Comparison of ENCODE assay signal across 12 cellular contexts in the genomic region with DNA sequence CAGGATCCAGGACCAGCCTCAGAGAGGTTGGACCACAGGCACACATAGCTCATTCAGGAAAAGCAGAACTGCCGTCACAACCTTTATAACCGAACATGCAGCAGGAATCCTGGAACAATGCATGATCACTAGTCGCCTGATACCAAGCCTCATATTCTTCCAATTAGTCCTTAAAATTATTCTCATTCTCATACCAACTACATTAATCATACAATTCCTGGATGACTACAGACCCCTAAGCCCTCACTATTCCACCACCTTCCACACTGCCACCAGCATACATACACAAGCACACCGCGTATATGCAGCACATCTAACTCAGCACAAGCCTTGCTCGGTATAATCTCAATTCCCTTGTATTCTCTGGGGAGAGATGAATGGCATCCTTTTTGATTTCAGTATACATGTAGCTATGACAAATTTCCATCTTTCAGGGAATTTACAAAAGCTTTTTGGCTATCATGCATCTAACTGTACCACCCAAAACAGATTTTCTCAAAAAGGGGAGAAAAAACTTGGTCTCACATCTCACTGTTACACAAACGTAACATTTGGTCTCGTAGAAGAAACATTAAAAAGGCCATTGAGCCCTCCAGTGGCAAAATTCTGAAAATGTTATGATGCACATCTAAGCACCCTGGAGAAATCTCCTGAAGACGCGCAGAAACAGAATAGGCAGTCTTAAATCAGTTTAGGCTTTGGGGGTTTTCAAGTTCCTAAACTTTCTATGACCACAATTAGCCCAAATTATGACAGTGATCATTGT. TPM values are rescaled to one million over a fixed set of nuclear protein-coding genes. Genes with fewer than 3 reads are reported as not detected.
A peak's percentile ranks its signal among the peaks of the same experiment; 100 is the strongest.
DNase-seq lines count a peak whose midpoint lies in the region; ATAC-seq and TF ChIP-seq lines count a peak whose summit lies in the region.
"Had no signal": no experiment of that assay in that cellular context is flagged by ENCODE, and none has a peak within 500 bp of the region (broad histone marks: within the 10 kb centered on the region; RNA-seq: fewer than 3 reads in every experiment).

No MANE protein-coding gene starts in this region.

- H3K4me1 ChIP-seq in skeletal muscle satellite cell (ENCODE audit: control insufficient read depth, insufficient read depth, low read length), result peaks cover 9% of the 10 kb centered on the region

- peak; percentile 2 for DNase-seq in NCI-H345 (lab: John Stamatoyannopoulos, UW)
- DNase-seq in NCI-H345 treated with DMSO at 0.1 percent for 48 hours (lab: John Stamatoyannopoulos, UW; ENCODE audit: unreplicated experiment), result no peak
- peak; percentile 42 for DNase-seq in NOMO-1 treated with DMSO at 0.1 percent for 48 hours (lab: John Stamatoyannopoulos, UW; ENCODE audit: unreplicated experiment)
- DNase-seq in epithelial cell of proximal tubule (ENCODE audit: low read depth), result no peak
- DNase-seq in GDM1 (lab: John Stamatoyannopoulos, UW), result no peak
- DNase-seq in stimulated activated CD4-positive, alpha-beta T cell treated with anti-CD3 and anti-CD28 coated beads, Interleukin-1b, Interleukin-23, amount 100 ng/mL, for 48 hours, result no peak
- DNase-seq: activated CD4-positive, alpha-beta T cell treated with anti-CD3 and anti-CD28 coated beads, Interleukin-2, amount 50 U/mL, for 4 hours; NCI-H1092 treated with DMSO at 0.1 percent for 48 hours had no signal

- ATAC-seq in HG02981 (IDR thresholded peaks at IDR 0.05; ENCODE audit: unreplicated experiment), result no peak

- peak; percentile 46 for TF ChIP-seq CTCF in epithelial cell of proximal tubule (conservative IDR thresholded peaks at IDR 0.05; ENCODE audit: low read depth, low read length)

- no peaks in the 10 kb centered on the region for H3K36me3 ChIP-seq in skeletal muscle satellite cell (ENCODE audit: insufficient read depth, low read length)
- H3K36me3 ChIP-seq: BLaER1 treated with 17β-estradiol and CSF1 and Interleukin-3, amounts not matched to agents 10 nM and 100 nM; thoracic aorta had no signal

- peak overlapping the region; percentile 22 for H3K9ac ChIP-seq in skeletal muscle satellite cell (ENCODE audit: low read depth, low read length)
- H3K9ac ChIP-seq: BLaER1 treated with 17β-estradiol and CSF1 and Interleukin-3, amounts not matched to agents 10 nM and 100 nM had no signal

- peak overlapping the region; percentile 66 for H3K4me2 ChIP-seq in skeletal muscle satellite cell (ENCODE audit: low read length)
- H3K4me2 ChIP-seq: BLaER1 treated with 17β-estradiol and CSF1 and Interleukin-3, amounts not matched to agents 10 nM and 100 nM had no signal

- H3K27me3 ChIP-seq in skeletal muscle satellite cell (ENCODE audit: control insufficient read depth, insufficient read depth, low read length), result peaks cover 12% of the 10 kb centered on the region
- H3K27me3 ChIP-seq: BLaER1 treated with 17β-estradiol and CSF1 and Interleukin-3, amounts not matched to agents 10 nM and 100 nM had no signal

- H3K4me3 ChIP-seq in epithelial cell of proximal tubule (ENCODE audit: low read depth, low read length), result no peak overlapping the region
- H3K4me3 ChIP-seq in skeletal muscle satellite cell (ENCODE audit: low read length), result no peak overlapping the region
- H3K4me3 ChIP-seq: BLaER1 treated with 17β-estradiol and CSF1 and Interleukin-3, amounts not matched to agents 10 nM and 100 nM; thoracic aorta had no signal

- H3K9me3 ChIP-seq in skeletal muscle satellite cell (replicated peaks; ENCODE audit: low read length), result no peaks in the 10 kb centered on the region
- H3K9me3 ChIP-seq: BLaER1 treated with 17β-estradiol and CSF1 and Interleukin-3, amounts not matched to agents 10 nM and 100 nM; thoracic aorta had no signal

RNA-seq across cellular contexts. Expression of a gene that starts 46.2 kb away (rescaled TPM):
- total RNA-seq in epithelial cell of proximal tubule, result 9.7 and 18.0 TPM in 2 replicates
- total RNA-seq in skeletal muscle satellite cell (2012; rRNA removed), result 44.1 and 55.3 TPM in 2 replicates

Comparison
In these comparisons a context has a peak if more than half of its experiments do, and no peak if none do; other contexts are left out.
1. DNase-seq: peak in NCI-H345 (single experiment) and NOMO-1 treated with DMSO at 0.1 percent for 48 hours (single experiment); none in NCI-H345 treated with DMSO at 0.1 percent for 48 hours (single experiment), epithelial cell of proximal tubule (single experiment), GDM1 (single experiment) and stimulated activated CD4-positive, alpha-beta T cell treated with anti-CD3 and anti-CD28 coated beads, Interleukin-1b, Interleukin-23, amount 100 ng/mL, for 48 hours (single experiment).